Comparison of ENCODE assay signal across 8 cellular contexts in the genomic region with DNA sequence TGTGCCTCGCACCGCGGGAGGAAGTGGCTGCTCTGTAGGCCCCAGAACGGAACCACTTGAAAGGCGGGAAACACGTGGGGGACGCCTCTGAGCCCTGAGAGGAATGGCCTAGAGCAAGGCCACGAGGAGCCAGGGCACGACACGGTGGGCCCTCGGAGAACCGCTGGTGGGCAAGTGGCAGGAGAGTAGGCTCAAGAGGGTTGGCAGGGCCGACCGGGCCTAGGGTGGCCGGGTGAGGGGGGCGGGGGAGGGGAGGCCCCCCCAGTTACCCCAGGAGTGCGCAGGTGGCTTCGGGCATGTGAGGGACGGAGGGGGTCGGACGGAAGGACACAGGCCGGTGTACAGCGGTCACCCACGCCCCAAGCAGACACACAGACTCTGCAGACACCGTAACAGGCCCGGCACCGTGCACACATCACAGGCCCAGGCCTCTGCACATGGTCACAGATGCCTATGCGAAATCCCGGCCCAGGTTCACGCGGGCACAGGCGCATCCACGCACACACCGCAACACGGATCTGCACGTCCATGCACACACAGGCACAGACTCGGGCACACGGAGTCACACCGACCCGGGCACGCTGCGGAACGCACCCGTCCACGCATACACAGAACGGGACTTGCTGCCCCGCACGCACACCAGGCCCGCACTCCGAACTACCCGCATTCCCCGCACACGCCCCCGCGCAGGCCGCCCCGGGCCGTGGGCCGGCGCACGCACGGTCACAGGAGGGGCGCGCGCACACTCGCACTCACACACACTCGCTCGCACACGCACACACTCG. TPM values are rescaled to one million over a fixed set of nuclear protein-coding genes. Genes with fewer than 3 reads are reported as not detected.
DNase-seq lines count a peak whose midpoint lies in the region; ATAC-seq and TF ChIP-seq lines count a peak whose summit lies in the region.

Gene MGAT3 (plus strand): TSS at position 751 of the 785 bp plus-strand sequence. CDS start 30,336 bp downstream, outside the sequence.

- peaks cover 0 to 34% (median 15%) of the 10 kb centered on the region in 3 donors for H3K27me3 Mint-ChIP-seq in naive B cell

- ATAC-seq in naive B cell (ENCODE audit: low read depth in 2 of 2) (peak; percentile 14 to 18), GM18909 (IDR thresholded peaks at IDR 0.05; ENCODE audit: poor library complexity, unreplicated experiment) (no peak)

- CTCF ChIA-PET in A673 (lab: Charles Lee) = no interaction called here

- peaks cover 17% of the 10 kb centered on the region for H3K4me1 ChIP-seq in A673 (ENCODE audit: insufficient read depth, low read length, poor library complexity, severe bottlenecking)

- peak within 1 kb of the TSS in 1 of 6 donors; percentile 57 for H3K27ac Mint-ChIP-seq in naive B cell

- DNase-seq in A673 (ENCODE audit: low spot score) (no peak), HL-60 (ENCODE audit: low read depth in 1 of 2, low spot score in 1 of 2) (no peak), naive B cell (no peak), NCI-H2171 (lab: John Stamatoyannopoulos, UW) (no peak), AG20443 (ENCODE audit: low spot score) (no peak)
- DNase-seq in effector CD8-positive, alpha-beta T cell (lab: John Stamatoyannopoulos, UW) = no peak

- H3K27ac ChIP-seq in A673 (ENCODE audit: low read depth, low read length, poor library complexity, severe bottlenecking) = peak within 1 kb of the TSS; percentile 65
- H3K27ac ChIP-seq in HL-60 (replicated peaks) = no peak within 1 kb of the TSS
- peak within 1 kb of the TSS; percentile 93 for H3K27ac ChIP-seq in cingulate gyrus (ENCODE audit: low read depth, low read length)

- H3K4me3 ChIP-seq in A673 (ENCODE audit: low read depth, low read length, poor library complexity, severe bottlenecking) (peak within 1 kb of the TSS; percentile 71), HL-60 (replicated peaks; ENCODE audit: insufficient read depth, low read length) (peak within 1 kb of the TSS; percentile 4)

- no peaks in the 10 kb centered on the region for H3K9me3 Mint-ChIP-seq in naive B cell

- peak within 1 kb of the TSS; percentile 76 to 86 (median 80) for H3K4me3 Mint-ChIP-seq in naive B cell

- TF ChIP-seq CTCF in A673 (conservative IDR thresholded peaks at IDR 0.05; ENCODE audit: low read depth, low read length) = no peak
- TF ChIP-seq CTCF in HL-60 (IDR thresholded peaks at IDR 0.05; ENCODE audit: insufficient read depth, low read length) = no peak

- POLR2A ChIA-PET in A673 (lab: Charles Lee; ENCODE audit: low non-redundant PET) = no interaction called here

- no TSS peak for BruUV-seq in A673 (replicated peaks; lab: Mats Ljungman, UMichigan)

- intact Hi-C loops in A673 (cut with micrococcal nuclease; ENCODE audit: unreplicated experiment) = no loop called here

- H3K36me3 ChIP-seq in A673 (ENCODE audit: insufficient read depth, low read length, poor library complexity, severe bottlenecking) = no peaks in the 10 kb centered on the region

- H3K9me3 ChIP-seq in A673 (ENCODE audit: low read depth, low read length, poor library complexity, severe bottlenecking) = no peaks in the 10 kb centered on the region

- H3K36me3 Mint-ChIP-seq in naive B cell = peaks cover 0 to 10% of the 10 kb centered on the region in 2 donors

- H3K4me1 Mint-ChIP-seq in naive B cell = peaks cover 30 to 55% (median 41%) of the 10 kb centered on the region in 3 donors

- H3K27me3 ChIP-seq in A673 (replicated peaks; ENCODE audit: insufficient read depth, low read depth, low read length, poor library complexity) = no peaks in the 10 kb centered on the region
- H3K27me3 ChIP-seq in HL-60 (ENCODE audit: insufficient read depth, poor library complexity, severe bottlenecking) = peaks cover 3% of the 10 kb centered on the region

RNA-seq across cellular contexts. Expression of gene MGAT3, which starts in this region (rescaled TPM):
- 2.7 and 5.8 TPM in 2 replicates for total RNA-seq in A673 (2021)
- polyA plus RNA-seq in naive B cell (ENCODE audit: low read depth in 6 of 6) = 1 to 10 TPM in 2 of 6 donors, under 1 TPM in 3, not detected in 1; 0.11 to 2.8 (median 0.45) TPM
